In the genomic region with DNA sequence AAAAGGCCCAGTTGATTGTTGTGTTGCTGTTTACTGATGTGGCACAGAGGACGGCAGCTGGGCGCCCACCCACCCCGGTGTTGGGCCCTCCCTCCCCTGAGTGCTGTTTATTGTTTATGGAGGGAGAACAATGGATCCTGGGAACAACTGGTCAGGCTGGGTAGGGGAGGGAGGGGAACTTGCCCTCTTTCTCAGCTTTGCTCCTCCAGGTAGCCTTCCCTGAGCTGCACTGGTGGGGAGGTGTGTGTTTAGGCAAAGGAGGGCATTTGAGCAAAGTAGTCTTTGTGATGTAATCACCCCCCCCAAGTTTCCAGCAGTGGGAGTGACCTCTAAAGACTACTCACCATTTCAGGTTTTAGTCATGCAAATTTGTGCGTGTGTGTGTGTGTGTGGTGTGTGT, we compare ENCODE assay signal across 26 cellular contexts.
DNase-seq lines count a peak whose midpoint lies in the region; ATAC-seq and TF ChIP-seq lines count a peak whose summit lies in the region.
"Had no signal": no experiment of that assay in that cellular context is flagged by ENCODE, and none has a peak within 500 bp of the region (broad histone marks: within the 10 kb centered on the region; RNA-seq: fewer than 3 reads in every experiment).

No MANE protein-coding gene starts in this region.

- no peak for ATAC-seq in stimulated activated naive B cell treated with anti-CD40 and anti-IgM and Interleukin-4, amounts not matched to agents 10 μg/mL and 1 μg/mL and 100 μg/mL, for 72 hours (replicated peaks)
- ATAC-seq in GM18870 (IDR thresholded peaks at IDR 0.05; ENCODE audit: unreplicated experiment), result no peak
- ATAC-seq: GM12878; K562; mucosa of descending colon; natural killer cell treated with Interleukin-12 subunit alpha and Interleukin-12 subunit beta and Interleukin-15 and Interleukin-18, amount 100 ng/mL, for 72 hours had no signal

- no peak overlapping the region for H3K27ac Mint-ChIP-seq in stimulated activated naive B cell treated with anti-CD40 and anti-IgM and Interleukin-4, amounts not matched to agents 10 μg/mL and 1 μg/mL and 100 μg/mL, for 72 hours
- H3K27ac Mint-ChIP-seq: brain; CD14-positive monocyte; natural killer cell treated with Interleukin-12 subunit alpha and Interleukin-12 subunit beta and Interleukin-15 and Interleukin-18, amount 100 ng/mL, for 72 hours had no signal

- DNase-seq in GM12865 (ENCODE audit: low read depth), result peak; percentile 24
- DNase-seq in NCI-H748 (lab: John Stamatoyannopoulos, UW; ENCODE audit: unreplicated experiment), result peak; percentile 99
- peak; percentile 22 for DNase-seq in iPS DF 4.7 (ENCODE audit: extremely low read depth, low spot score)
- DNase-seq in stimulated activated naive B cell treated with anti-CD40 and anti-IgM and Interleukin-4, amounts not matched to agents 10 μg/mL and 1 μg/mL and 100 μg/mL, for 72 hours, result no peak
- no peak for DNase-seq in ovary
- no peak for DNase-seq in activated CD4-positive, alpha-beta T cell treated with anti-CD3 and anti-CD28 coated beads, Interleukin-2, amount 50 U/mL, for 4 hours
- DNase-seq: activated CD4-positive, alpha-beta T cell treated with anti-CD3 and anti-CD28 coated beads, Interleukin-2, amount 50 U/mL, for 1 hour; activated naive CD4-positive, alpha-beta T cell treated with Interleukin-2 at 50 U/mL for 16 hours; adrenal gland; dorsolateral prefrontal cortex; MG63; mucosa of descending colon; NCI-H446 treated with DMSO at 0.1 percent for 48 hours; retina; SJCRH30; tibial artery had no signal

- no peak overlapping the region for H3K4me3 Mint-ChIP-seq in stimulated activated naive B cell treated with anti-CD40 and anti-IgM and Interleukin-4, amounts not matched to agents 10 μg/mL and 1 μg/mL and 100 μg/mL, for 72 hours
- H3K4me3 Mint-ChIP-seq: brain; CD14-positive monocyte; natural killer cell treated with Interleukin-12 subunit alpha and Interleukin-12 subunit beta and Interleukin-15 and Interleukin-18, amount 100 ng/mL, for 72 hours had no signal

- H3K27me3 Mint-ChIP-seq in stimulated activated naive B cell treated with anti-CD40 and anti-IgM and Interleukin-4, amounts not matched to agents 10 μg/mL and 1 μg/mL and 100 μg/mL, for 72 hours, result no peaks in the 10 kb centered on the region
- H3K27me3 Mint-ChIP-seq: natural killer cell treated with Interleukin-12 subunit alpha and Interleukin-12 subunit beta and Interleukin-15 and Interleukin-18, amount 100 ng/mL, for 72 hours had no signal

- no peak overlapping the region for H3K9ac ChIP-seq in HUES48 (ENCODE audit: low read depth, low read length)

- H3K4me1 ChIP-seq in HUES48 (ENCODE audit: control insufficient read depth, insufficient read depth, low read length) (peaks cover 23% of the 10 kb centered on the region), ovary (ENCODE audit: insufficient read depth) (no peaks in the 10 kb centered on the region)
- H3K4me1 ChIP-seq: adrenal gland, HAP-1, SJCRH30, tibial artery had no signal

- no peaks in the 10 kb centered on the region for H3K9me3 ChIP-seq in HUES48 (ENCODE audit: control insufficient read depth, insufficient read depth, low read length)
- H3K9me3 ChIP-seq in ovary, result no peaks in the 10 kb centered on the region
- H3K9me3 ChIP-seq: adrenal gland, HAP-1, MG63, SJCRH30, tibial artery had no signal

- no peak overlapping the region for H3K4me3 ChIP-seq in GM12865 (ENCODE audit: low read depth, low read length)
- H3K4me3 ChIP-seq in HUES48 (ENCODE audit: low read depth, low read length), result no peak overlapping the region
- H3K4me3 ChIP-seq in ovary, result no peak overlapping the region
- H3K4me3 ChIP-seq: adrenal gland, dorsolateral prefrontal cortex, GM12878, HAP-1, K562, lung, MG63, mucosa of descending colon, SJCRH30, skin epidermis, tibial artery had no signal

- peaks cover 0 to 5% of the 10 kb centered on the region in 2 donors for H3K9me3 Mint-ChIP-seq in stimulated activated naive B cell treated with anti-CD40 and anti-IgM and Interleukin-4, amounts not matched to agents 10 μg/mL and 1 μg/mL and 100 μg/mL, for 72 hours

- H3K27ac ChIP-seq in HUES48 (ENCODE audit: low read depth, low read length) (peak overlapping the region; percentile 70), ovary (no peak overlapping the region)
- H3K27ac ChIP-seq: adrenal gland, dorsolateral prefrontal cortex, SJCRH30, skin epidermis, tibial artery had no signal

- no peaks in the 10 kb centered on the region for H3K36me3 Mint-ChIP-seq in stimulated activated naive B cell treated with anti-CD40 and anti-IgM and Interleukin-4, amounts not matched to agents 10 μg/mL and 1 μg/mL and 100 μg/mL, for 72 hours
- H3K36me3 Mint-ChIP-seq: brain; CD14-positive monocyte; natural killer cell treated with Interleukin-12 subunit alpha and Interleukin-12 subunit beta and Interleukin-15 and Interleukin-18, amount 100 ng/mL, for 72 hours had no signal

- TF ChIP-seq EP300 in ovary (IDR thresholded peaks at IDR 0.05), result no peak

- WGBS in ovary, 3 donors, result 33 to 42% (median 41%) methylated on average over 4 of the region's 4 CpGs

- TF ChIP-seq CTCF in GM12865 (IDR thresholded peaks at IDR 0.05; ENCODE audit: insufficient read depth, low read depth, low read length, missing control alignments) (no peak), ovary (IDR thresholded peaks at IDR 0.05) (no peak)

- TF ChIP-seq POLR2A in ovary (IDR thresholded peaks at IDR 0.05), result no peak

- no peaks in the 10 kb centered on the region for H3K4me1 Mint-ChIP-seq in stimulated activated naive B cell treated with anti-CD40 and anti-IgM and Interleukin-4, amounts not matched to agents 10 μg/mL and 1 μg/mL and 100 μg/mL, for 72 hours
- H3K4me1 Mint-ChIP-seq: CD14-positive monocyte had no signal

- no peaks in the 10 kb centered on the region for H3K36me3 ChIP-seq in HUES48 (ENCODE audit: control insufficient read depth, insufficient read depth, low read length)
- no peaks in the 10 kb centered on the region for H3K36me3 ChIP-seq in ovary
- H3K36me3 ChIP-seq: adrenal gland, HAP-1, MG63, SJCRH30, tibial artery had no signal

- H3K27me3 ChIP-seq in HUES48 (ENCODE audit: control insufficient read depth, insufficient read depth, low read length) (no peaks in the 10 kb centered on the region), ovary (no peaks in the 10 kb centered on the region)
- H3K27me3 ChIP-seq: adrenal gland, MG63, SJCRH30, tibial artery had no signal

- intact Hi-C loops in ovary (cut with DNase I), result no loop called here

Comparison
In these comparisons a context has a peak if more than half of its experiments do, and no peak if none do; other contexts are left out.
1. DNase-seq: peak in GM12865 (single experiment), NCI-H748 (single experiment) and iPS DF 4.7 (single experiment); none in stimulated activated naive B cell treated with anti-CD40 and anti-IgM and Interleukin-4, amounts not matched to agents 10 μg/mL and 1 μg/mL and 100 μg/mL, for 72 hours (single experiment), ovary (0 of 5) and activated CD4-positive, alpha-beta T cell treated with anti-CD3 and anti-CD28 coated beads, Interleukin-2, amount 50 U/mL, for 4 hours (0 of 2).